Comparison of ENCODE assay signal across 19 cellular contexts in the genomic region with DNA sequence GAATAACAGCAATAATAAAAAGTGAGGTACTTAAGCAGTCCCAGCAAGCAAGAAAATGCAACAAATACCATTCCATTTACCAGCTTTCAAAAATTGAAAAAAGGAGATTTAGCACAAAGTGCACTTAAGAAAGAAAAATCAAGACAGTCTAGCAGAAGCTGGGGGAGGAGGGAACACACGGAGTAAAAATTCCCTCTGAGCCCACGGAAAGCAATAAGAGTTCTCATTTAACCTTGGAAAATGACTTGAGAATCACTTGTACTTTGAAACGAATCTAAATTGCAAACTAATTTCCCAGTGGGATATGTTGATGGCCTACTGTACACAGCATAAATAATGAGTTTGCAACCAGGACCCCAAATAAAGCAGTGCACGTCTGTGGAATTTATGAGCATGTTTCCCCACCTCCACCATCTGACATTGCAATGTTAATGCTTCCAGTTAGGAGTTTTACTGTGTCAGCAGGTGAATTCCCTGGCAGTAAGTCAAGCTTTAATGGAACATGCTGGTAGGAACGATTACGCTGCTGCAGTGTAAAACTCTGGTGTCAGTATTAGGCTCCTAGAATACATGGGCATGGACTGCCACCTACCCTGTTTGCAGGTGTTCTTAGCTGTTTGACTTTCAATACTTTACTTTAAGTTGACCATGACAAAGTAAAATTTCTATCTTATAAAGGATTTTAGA.
DNase-seq lines count a peak whose midpoint lies in the region; ATAC-seq and TF ChIP-seq lines count a peak whose summit lies in the region.
"Had no signal": no experiment of that assay in that cellular context is flagged by ENCODE, and none has a peak within 500 bp of the region (broad histone marks: within the 10 kb centered on the region; RNA-seq: fewer than 3 reads in every experiment).

No MANE protein-coding gene starts in this region.

- no peak for DNase-seq in Caco-2
- no peak for DNase-seq in IMR-90
- DNase-seq in NCI-H69 (lab: John Stamatoyannopoulos, UW): peak; percentile 95
- no peak for DNase-seq in left lung
- no peak for DNase-seq in BE2C
- DNase-seq in activated gamma-delta T cell (lab: John Stamatoyannopoulos, UW): no peak
- no peak for DNase-seq in omental fat pad (ENCODE audit: low spot score)
- no peak for DNase-seq in effector memory CD4-positive, alpha-beta T cell
- DNase-seq: activated CD4-positive, CD25-positive, alpha-beta regulatory T cell; activated CD8-positive, alpha-beta memory T cell treated with anti-CD3 and anti-CD28 coated beads, Interleukin-2, amount 50 U/mL, for 4 hours; activated naive CD8-positive, alpha-beta T cell treated with anti-CD3 and anti-CD28 coated beads, Interleukin-2, amount 10 ng/mL, durations not matched to agents 7 days and 5 days; cerebellar nuclear complex; NCI-H187 treated with DMSO at 0.1 percent for 48 hours; PC-3; right lobe of liver; stimulated activated CD4-positive, alpha-beta T cell treated with anti-CD3 and anti-CD28 coated beads, Interleukin-2, amount 100 ng/mL, for 48 hours; T-cell had no signal

- peak overlapping the region; percentile 98 for H4K5ac ChIP-seq in IMR-90 (ENCODE audit: low read depth, low read length)

- no peak overlapping the region for H3K4me2 ChIP-seq in IMR-90 (ENCODE audit: low read depth, low read length)
- H3K4me2 ChIP-seq: BLaER1 had no signal

- no peaks in the 10 kb centered on the region for H4K20me1 ChIP-seq in IMR-90 (ENCODE audit: insufficient read depth, low read length)
- H4K20me1 ChIP-seq: BLaER1 had no signal

- H2BK15ac ChIP-seq in IMR-90 (ENCODE audit: low read depth, low read length): peak overlapping the region; percentile 21; the same call in 1 of the 3 replicates

- WGBS in IMR-90 (ENCODE audit: extremely low coverage in 2 of 2, insufficient read length in 1 of 2), 2 experiments: 0% methylated on average over 1 of the region's 6 CpGs; no CpG with 5 or more reads in 1 of the 2 experiments

- H2AK9ac ChIP-seq in IMR-90 (replicated peaks; ENCODE audit: low read depth, low read length, poor library complexity): no peak overlapping the region

- H3K27me3 ChIP-seq in Caco-2 (replicated peaks; ENCODE audit: control insufficient read depth, insufficient read depth, low read length): no peaks in the 10 kb centered on the region
- H3K27me3 ChIP-seq in IMR-90 (ENCODE audit: control insufficient read depth, insufficient read depth, low read length): no peaks in the 10 kb centered on the region
- no peaks in the 10 kb centered on the region for H3K27me3 ChIP-seq in left lung
- no peaks in the 10 kb centered on the region for H3K27me3 ChIP-seq in BE2C
- no peaks in the 10 kb centered on the region for H3K27me3 ChIP-seq in effector memory CD4-positive, alpha-beta T cell (replicated peaks; ENCODE audit: control insufficient read depth, insufficient read depth, low read length, poor library complexity, severe bottlenecking)
- H3K27me3 ChIP-seq: BLaER1, right lobe of liver had no signal

- no peak overlapping the region for H2AK5ac ChIP-seq in IMR-90 (ENCODE audit: low read depth, low read length)

- no peak overlapping the region for H2BK120ac ChIP-seq in IMR-90 (ENCODE audit: low read depth, low read length)

- no peak overlapping the region for H3K27ac ChIP-seq in IMR-90 (ENCODE audit: insufficient read depth, low read length)
- H3K27ac ChIP-seq in left lung: no peak overlapping the region
- no peak overlapping the region for H3K27ac ChIP-seq in effector memory CD4-positive, alpha-beta T cell (ENCODE audit: insufficient read depth, low read length, poor library complexity, severe bottlenecking)
- H3K27ac ChIP-seq: BLaER1, right lobe of liver had no signal

- intact Hi-C loops in Caco-2 (cut with micrococcal nuclease; ENCODE audit: unreplicated experiment): loop anchor here (5.0 kb wide), 1 partner anchor 129 kb away; no protein-coding TSS in a partner anchor
- intact Hi-C loops in IMR-90 (cut with micrococcal nuclease): loop anchor here (5.0 to 10.0 kb wide), 2 partner anchors 459 to 491 kb away; no protein-coding TSS in a partner anchor
- intact Hi-C loops in left lung (cut with DNase I): no loop called here

- H3K4me3 Mint-ChIP-seq in Caco-2 (ENCODE audit: unreplicated experiment): no peak overlapping the region
- H3K4me3 Mint-ChIP-seq: type B pancreatic cell had no signal

- no peak overlapping the region for H2AFZ ChIP-seq in IMR-90 (replicated peaks; ENCODE audit: low read length, poor library complexity)

- no peaks in the 10 kb centered on the region for H3K36me3 ChIP-seq in Caco-2 (ENCODE audit: control insufficient read depth, insufficient read depth, low read length)
- no peaks in the 10 kb centered on the region for H3K36me3 ChIP-seq in IMR-90 (ENCODE audit: control insufficient read depth, insufficient read depth, low read length)
- no peaks in the 10 kb centered on the region for H3K36me3 ChIP-seq in left lung
- H3K36me3 ChIP-seq in BE2C: no peaks in the 10 kb centered on the region
- no peaks in the 10 kb centered on the region for H3K36me3 ChIP-seq in effector memory CD4-positive, alpha-beta T cell (ENCODE audit: control insufficient read depth, insufficient read depth, low read length)
- H3K36me3 ChIP-seq: BLaER1, right lobe of liver had no signal

- POLR2A ChIA-PET in Caco-2 (lab: Charles Lee): no interaction called here
- POLR2A ChIA-PET in IMR-90 (lab: Charles Lee; ENCODE audit: unreplicated experiment): no interaction called here

- no peaks in the 10 kb centered on the region for H3K9me1 ChIP-seq in IMR-90 (ENCODE audit: insufficient read depth, low read length)

- in situ Hi-C loops in IMR-90 (cut with MboI; ENCODE audit: low sequenced_read_pairs): no loop called here

- peak overlapping the region; percentile 93 for H3K27ac Mint-ChIP-seq in Caco-2 (ENCODE audit: unreplicated experiment)
- H3K27ac Mint-ChIP-seq: activated naive CD8-positive, alpha-beta T cell treated with anti-CD3 and anti-CD28 coated beads, Interleukin-2, amount 10 ng/mL, durations not matched to agents 7 days and 5 days had no signal

- no peak for ATAC-seq in IMR-90 (ENCODE audit: low read depth)
- ATAC-seq in left lung: peak; percentile 32
- ATAC-seq in omental fat pad (ENCODE audit: low FRiP score): no peak
- ATAC-seq: PC-3, right lobe of liver, T-cell had no signal

- H3K36me3 Mint-ChIP-seq in Caco-2 (ENCODE audit: insufficient read depth, unreplicated experiment): peaks cover 6% of the 10 kb centered on the region
- H3K36me3 Mint-ChIP-seq: T-cell, type B pancreatic cell had no signal

- H3K4ac ChIP-seq in IMR-90 (ENCODE audit: low read depth, low read length): no peak overlapping the region

- no peak for TF ChIP-seq POLR2A in IMR-90 (IDR thresholded peaks at IDR 0.05; ENCODE audit: low read depth, low read length)

- H3K4me1 Mint-ChIP-seq in Caco-2 (ENCODE audit: low read depth, unreplicated experiment): peaks cover 32% of the 10 kb centered on the region

- peak overlapping the region; percentile 97 for H2BK5ac ChIP-seq in IMR-90 (ENCODE audit: low read depth, low read length, poor library complexity, severe bottlenecking)

- H3K9me3 ChIP-seq in Caco-2 (no peaks in the 10 kb centered on the region), IMR-90 (ENCODE audit: control insufficient read depth, insufficient read depth, low read length) (no peaks in the 10 kb centered on the region), left lung (no peaks in the 10 kb centered on the region), BE2C (no peaks in the 10 kb centered on the region)
- no peaks in the 10 kb centered on the region for H3K9me3 ChIP-seq in effector memory CD4-positive, alpha-beta T cell (ENCODE audit: control insufficient read depth, low read length)
- H3K9me3 ChIP-seq: BLaER1, right lobe of liver had no signal

- H4K91ac ChIP-seq in IMR-90 (ENCODE audit: insufficient read depth, low read depth, low read length): no peak overlapping the region; the same call in 1 of the 2 replicates

- no peak for TF ChIP-seq RAD21 in IMR-90 (IDR thresholded peaks at IDR 0.05; ENCODE audit: low read length)

- H3K56ac ChIP-seq in IMR-90 (ENCODE audit: extremely low read depth, insufficient read depth, low read length): no peak overlapping the region

- peaks cover 41% of the 10 kb centered on the region for H3K4me1 ChIP-seq in Caco-2
- peaks cover 8% of the 10 kb centered on the region for H3K4me1 ChIP-seq in IMR-90 (ENCODE audit: control insufficient read depth, insufficient read depth, low read length)
- peaks cover 0 to 5% of the 10 kb centered on the region in 2 donors for H3K4me1 ChIP-seq in left lung
- no peaks in the 10 kb centered on the region for H3K4me1 ChIP-seq in BE2C
- no peaks in the 10 kb centered on the region for H3K4me1 ChIP-seq in effector memory CD4-positive, alpha-beta T cell (ENCODE audit: control insufficient read depth, insufficient read depth, low read length, poor library complexity, severe bottlenecking)
- H3K4me1 ChIP-seq: BLaER1, right lobe of liver had no signal

- CTCF ChIA-PET in Caco-2 (lab: Charles Lee) (no interaction called here), IMR-90 (lab: Yijun Ruan, JAX) (no interaction called here)

- no peak overlapping the region for H3K14ac ChIP-seq in IMR-90 (replicated peaks; ENCODE audit: low read depth, low read length)

- no peaks in the 10 kb centered on the region for H3K27me3 Mint-ChIP-seq in Caco-2 (ENCODE audit: insufficient read depth, unreplicated experiment)
- H3K27me3 Mint-ChIP-seq: T-cell, type B pancreatic cell had no signal

- BruUV-seq in Caco-2 (replicated peaks; lab: Mats Ljungman, UMichigan): no TSS peak
- no TSS peak for BruUV-seq in IMR-90 (replicated peaks; lab: Mats Ljungman, UMichigan)

- TF ChIP-seq CTCF in Caco-2 (IDR thresholded peaks at IDR 0.05; ENCODE audit: insufficient read depth in 1 of 2, low read depth in 1 of 2, low read length in 1 of 2, severe bottlenecking in 1 of 2, unreplicated experiment in 1 of 2) (no peak), IMR-90 (conservative IDR thresholded peaks at IDR 0.05; ENCODE audit: low read depth, low read length) (no peak), left lung (IDR thresholded peaks at IDR 0.05) (no peak), BE2C (IDR thresholded peaks at IDR 0.05; ENCODE audit: low read depth, low read length) (no peak), omental fat pad (IDR thresholded peaks at IDR 0.05) (no peak)

- H3K4me3 ChIP-seq in Caco-2 (ENCODE audit: low read depth, low read length) (no peak overlapping the region), IMR-90 (ENCODE audit: insufficient read depth, low read depth, low read length) (no peak overlapping the region), left lung (no peak overlapping the region), BE2C (ENCODE audit: low read depth, low read length) (no peak overlapping the region)
- H3K4me3 ChIP-seq in effector memory CD4-positive, alpha-beta T cell (ENCODE audit: insufficient read depth, low read depth, low read length, poor library complexity, severe bottlenecking): no peak overlapping the region
- H3K4me3 ChIP-seq: BLaER1, right lobe of liver had no signal

- H3K9ac ChIP-seq in IMR-90 (ENCODE audit: low read depth, low read length): 0 out of 2 replicates have a peak overlapping the region, but pooled peaks have one; percentile 20
- H3K9ac ChIP-seq: BLaER1 had no signal

- H2BK20ac ChIP-seq in IMR-90 (ENCODE audit: low read depth, low read length): no peak overlapping the region

- H3K18ac ChIP-seq in IMR-90 (ENCODE audit: low read depth, low read length): peak overlapping the region; percentile 95

- H3K23ac ChIP-seq in IMR-90 (ENCODE audit: low read depth, low read length): no peak overlapping the region

- H4K8ac ChIP-seq in IMR-90 (ENCODE audit: low read depth in 2 of 2, low read length in 2 of 2): peak overlapping the region in 1 of 2 experiments; percentile 80; a peak in 1 of 4 replicates

- no peaks in the 10 kb centered on the region for H3K79me1 ChIP-seq in IMR-90 (ENCODE audit: low read depth in 1 of 2, low read length in 2 of 2)

- H3K9me3 Mint-ChIP-seq in Caco-2 (ENCODE audit: unreplicated experiment): peaks cover 26% of the 10 kb centered on the region

- dilution Hi-C loops in IMR-90 (cut with HindIII; ENCODE audit: low sequenced_read_pairs, unreplicated experiment): no loop called here

Comparison
In these comparisons a context has a peak if more than half of its experiments do, and no peak if none do; other contexts are left out.
1. intact Hi-C loops: an anchor here in Caco-2 (5.0 kb wide) and IMR-90 (5.0 to 10.0 kb wide); none called in left lung.